ENCODE assay signal across 13 cellular contexts in genomic region chr1:115069186-115069585, GRCh38. TPM values are rescaled to one million over a fixed set of nuclear protein-coding genes. Genes with fewer than 3 reads are reported as not detected.
A peak's percentile ranks its signal among the peaks of the same experiment; 100 is the strongest.
DNase-seq lines count a peak whose midpoint lies in the region; ATAC-seq and TF ChIP-seq lines count a peak whose summit lies in the region.
"Had no signal": no experiment of that assay in that cellular context is flagged by ENCODE, and none has a peak within 500 bp of the region (broad histone marks: within the 10 kb centered on the region; RNA-seq: fewer than 3 reads in every experiment).

No MANE protein-coding gene starts in this region.

- peak; percentile 92 for DNase-seq in HT1080 (ENCODE audit: low read depth)
- DNase-seq in ascending aorta (ENCODE audit: low spot score in 2 of 2) = peak; percentile 46 to 83
- DNase-seq in kidney tubule cell (ENCODE audit: low spot score) = peak; percentile 71
- DNase-seq in NCI-H526 (lab: John Stamatoyannopoulos, UW) = no peak
- no peak for DNase-seq in activated T-helper 2 cell treated with anti-CD3 and anti-CD28 coated beads, Interferon-gamma antibody, Interleukin-2, Interleukin-4, amounts not matched to agents 10 μg/mL and 5 μg/mL and 100 μg/mL, durations not matched to agents 14 hours and 24 hours and 36 hours (ENCODE audit: low spot score)
- DNase-seq: activated CD8-positive, alpha-beta T cell treated with anti-CD3 and anti-CD28 coated beads for 36 hours; islet precursor cell; stimulated activated CD4-positive, alpha-beta T cell treated with anti-CD3 and anti-CD28 coated beads, Interleukin-4, amount 100 ng/mL, for 24 hours had no signal

- intact Hi-C loops in ascending aorta (cut with DNase I) = loop anchor here (5.0 to 10.0 kb wide), 3 partner anchors 63 to 358 kb away; no protein-coding TSS in a partner anchor
- intact Hi-C loops in activated T-helper 2 cell treated with anti-CD3 and anti-CD28 coated beads, Interferon-gamma antibody, Interleukin-2, Interleukin-4, amounts not matched to agents 10 μg/mL and 5 μg/mL and 100 μg/mL, durations not matched to agents 14 hours and 24 hours and 36 hours (cut with micrococcal nuclease) = no loop called here

- peaks cover 36% of the 10 kb centered on the region for H3K4me1 Mint-ChIP-seq in activated T-helper 2 cell treated with anti-CD3 and anti-CD28 coated beads, Interferon-gamma antibody, Interleukin-2, Interleukin-4, amounts not matched to agents 10 μg/mL and 5 μg/mL and 100 μg/mL, durations not matched to agents 14 hours and 24 hours and 36 hours (ENCODE audit: low read depth)

- no peak overlapping the region for H3K4me3 Mint-ChIP-seq in activated T-helper 2 cell treated with anti-CD3 and anti-CD28 coated beads, Interferon-gamma antibody, Interleukin-2, Interleukin-4, amounts not matched to agents 10 μg/mL and 5 μg/mL and 100 μg/mL, durations not matched to agents 14 hours and 24 hours and 36 hours (ENCODE audit: low read depth)
- H3K4me3 Mint-ChIP-seq: activated CD8-positive, alpha-beta T cell treated with anti-CD3 and anti-CD28 coated beads for 36 hours had no signal

- H3K27ac ChIP-seq in ascending aorta (peak overlapping the region; percentile 84 to 86), urinary bladder (ENCODE audit: low read depth) (peak overlapping the region; percentile 61)
- H3K27ac ChIP-seq: suprapubic skin had no signal

- no peaks in the 10 kb centered on the region for H3K36me3 Mint-ChIP-seq in activated T-helper 2 cell treated with anti-CD3 and anti-CD28 coated beads, Interferon-gamma antibody, Interleukin-2, Interleukin-4, amounts not matched to agents 10 μg/mL and 5 μg/mL and 100 μg/mL, durations not matched to agents 14 hours and 24 hours and 36 hours (ENCODE audit: low read depth)

- H3K9me3 ChIP-seq in ascending aorta = no peaks in the 10 kb centered on the region
- H3K9me3 ChIP-seq: suprapubic skin had no signal

- H3K36me3 ChIP-seq in ascending aorta (no peaks in the 10 kb centered on the region), urinary bladder (ENCODE audit: insufficient read depth) (no peaks in the 10 kb centered on the region)
- H3K36me3 ChIP-seq: suprapubic skin had no signal

- peaks cover under 1% of the 10 kb centered on the region for H3K27me3 Mint-ChIP-seq in activated T-helper 2 cell treated with anti-CD3 and anti-CD28 coated beads, Interferon-gamma antibody, Interleukin-2, Interleukin-4, amounts not matched to agents 10 μg/mL and 5 μg/mL and 100 μg/mL, durations not matched to agents 14 hours and 24 hours and 36 hours (ENCODE audit: low read depth)
- H3K27me3 Mint-ChIP-seq: activated CD8-positive, alpha-beta T cell treated with anti-CD3 and anti-CD28 coated beads for 36 hours had no signal

- 36% methylated on average over 6 of the region's 6 CpGs for WGBS in urinary bladder

- no peak overlapping the region for H3K27ac Mint-ChIP-seq in activated T-helper 2 cell treated with anti-CD3 and anti-CD28 coated beads, Interferon-gamma antibody, Interleukin-2, Interleukin-4, amounts not matched to agents 10 μg/mL and 5 μg/mL and 100 μg/mL, durations not matched to agents 14 hours and 24 hours and 36 hours
- H3K27ac Mint-ChIP-seq: activated CD8-positive, alpha-beta T cell treated with anti-CD3 and anti-CD28 coated beads for 36 hours had no signal

- H3K9me3 Mint-ChIP-seq in activated T-helper 2 cell treated with anti-CD3 and anti-CD28 coated beads, Interferon-gamma antibody, Interleukin-2, Interleukin-4, amounts not matched to agents 10 μg/mL and 5 μg/mL and 100 μg/mL, durations not matched to agents 14 hours and 24 hours and 36 hours = no peaks in the 10 kb centered on the region
- H3K9me3 Mint-ChIP-seq: activated CD8-positive, alpha-beta T cell treated with anti-CD3 and anti-CD28 coated beads for 36 hours had no signal

- no peak overlapping the region for H3K4me3 ChIP-seq in ascending aorta
- H3K4me3 ChIP-seq in urinary bladder (ENCODE audit: low read depth, low read length) = no peak overlapping the region
- H3K4me3 ChIP-seq: suprapubic skin had no signal

- no peak for ATAC-seq in HG03045 (IDR thresholded peaks at IDR 0.05; ENCODE audit: unreplicated experiment)
- ATAC-seq: activated CD8-positive, alpha-beta T cell treated with anti-CD3 and anti-CD28 coated beads for 36 hours had no signal

- no peaks in the 10 kb centered on the region for H3K27me3 ChIP-seq in ascending aorta

- peaks cover 12 to 52% of the 10 kb centered on the region in 2 donors for H3K4me1 ChIP-seq in ascending aorta
- peaks cover 4% of the 10 kb centered on the region for H3K4me1 ChIP-seq in urinary bladder (ENCODE audit: insufficient read depth)

- peak in 1 of 3 experiments; percentile 23 for TF ChIP-seq CTCF in ascending aorta (IDR thresholded peaks at IDR 0.05)

RNA-seq across cellular contexts. Expression of gene TSPAN2, which starts 20.1 kb away (rescaled TPM):
- 0.59 and 1.1 TPM in 2 replicates for total RNA-seq in HT1080 (2014; rRNA removed; shearing (Covaris generic))
- polyA plus RNA-seq in HT1080 (2015; cell fraction: cytosol; rRNA removed) = 0.50 and 0.51 TPM in 2 replicates
- 0.33 and 1.1 TPM in 2 replicates for polyA plus RNA-seq in HT1080 (2015; cell fraction: nucleus; rRNA removed)
- 10.9 TPM for total RNA-seq in ascending aorta
- 55.4 TPM for total RNA-seq in urinary bladder
- 51.1 TPM for polyA plus RNA-seq in urinary bladder
- total RNA-seq in activated T-helper 2 cell treated with anti-CD3 and anti-CD28 coated beads, Interferon-gamma antibody, Interleukin-2, Interleukin-4, amounts not matched to agents 10 μg/mL and 5 μg/mL and 100 μg/mL, durations not matched to agents 14 hours and 24 hours and 36 hours = 0.27 and 0.76 TPM in 2 replicates

RNA-seq across cellular contexts. Expression of gene TSHB, which starts 39.6 kb away (rescaled TPM):
- total RNA-seq in HT1080 (2014; rRNA removed; shearing (Covaris generic)) = not detected in 2 replicates
- polyA plus RNA-seq in HT1080 (2015; cell fraction: cytosol; rRNA removed) = not detected in 2 replicates
- not detected in 2 replicates for polyA plus RNA-seq in HT1080 (2015; cell fraction: nucleus; rRNA removed)
- not detected for total RNA-seq in ascending aorta
- not detected for total RNA-seq in urinary bladder
- polyA plus RNA-seq in urinary bladder = not detected
- not detected in 2 replicates for total RNA-seq in activated T-helper 2 cell treated with anti-CD3 and anti-CD28 coated beads, Interferon-gamma antibody, Interleukin-2, Interleukin-4, amounts not matched to agents 10 μg/mL and 5 μg/mL and 100 μg/mL, durations not matched to agents 14 hours and 24 hours and 36 hours
- total RNA-seq: activated CD8-positive, alpha-beta T cell treated with anti-CD3 and anti-CD28 coated beads for 36 hours; NCI-H460; osteocyte; suprapubic skin had no signal

Comparison
In these comparisons a context has a peak if more than half of its experiments do, and no peak if none do; other contexts are left out.
1. DNase-seq: peak in HT1080 (single experiment), ascending aorta (2 of 2) and kidney tubule cell (single experiment); none in NCI-H526 (0 of 2) and activated T-helper 2 cell treated with anti-CD3 and anti-CD28 coated beads, Interferon-gamma antibody, Interleukin-2, Interleukin-4, amounts not matched to agents 10 μg/mL and 5 μg/mL and 100 μg/mL, durations not matched to agents 14 hours and 24 hours and 36 hours (single experiment).